In genomic region chr5:12526113-12526512, GRCh38 we compare ENCODE assay signal across 23 cellular contexts.
A peak's percentile ranks its signal among the peaks of the same experiment; 100 is the strongest.
DNase-seq lines count a peak whose midpoint lies in the region; ATAC-seq, FAIRE-seq and TF ChIP-seq lines count a peak whose summit lies in the region.
"Had no signal": no experiment of that assay in that cellular context is flagged by ENCODE, and none has a peak within 500 bp of the region (broad histone marks: within the 10 kb centered on the region; RNA-seq: fewer than 3 reads in every experiment).

No MANE protein-coding gene starts in this region.

- DNase-seq in NCI-H82 (lab: John Stamatoyannopoulos, UW) (peak; percentile 10), NCI-H82 treated with DMSO at 0.1 percent for 48 hours (lab: John Stamatoyannopoulos, UW; ENCODE audit: unreplicated experiment) (no peak), HS-5 (ENCODE audit: low read depth) (peak; percentile 25), bronchial epithelial cell (ENCODE audit: low read depth) (peak; percentile 7), fibroblast of villous mesenchyme (ENCODE audit: low read depth) (peak; percentile 2), SIG-M5 treated with dmso at 0.1 percent for 504 hours (lab: John Stamatoyannopoulos, UW; ENCODE audit: unreplicated experiment) (no peak), tibial artery (no peak)
- DNase-seq: Caco-2; CD4-positive, CD25-positive, alpha-beta regulatory T cell; CD8-positive, alpha-beta T cell; DMS79; EL; GF-D8; GM23248; H9 had no signal

- no peak for FAIRE-seq in bronchial epithelial cell (lab: Jason Lieb, UNC)
- FAIRE-seq: A204.1, GM12891, GM18507 had no signal

- intact Hi-C loops in tibial artery (cut with DNase I; ENCODE audit: low total_unique reads): no loop called here

- H3K4me3 ChIP-seq in bronchial epithelial cell (ENCODE audit: low read depth, low read length): no peak overlapping the region
- no peak overlapping the region for H3K4me3 ChIP-seq in fibroblast of villous mesenchyme (ENCODE audit: low read depth, low read length)
- no peak overlapping the region for H3K4me3 ChIP-seq in tibial artery
- H3K4me3 ChIP-seq: BLaER1, GM23248 had no signal

- no peaks in the 10 kb centered on the region for H3K4me1 ChIP-seq in tibial artery
- H3K4me1 ChIP-seq: BLaER1, Caco-2 had no signal

- H3K27me3 ChIP-seq in bronchial epithelial cell (ENCODE audit: control insufficient read depth, insufficient read depth, low read length) (no peaks in the 10 kb centered on the region), tibial artery (no peaks in the 10 kb centered on the region)
- H3K27me3 ChIP-seq: BLaER1 had no signal

- TF ChIP-seq CTCF in bronchial epithelial cell (IDR thresholded peaks at IDR 0.05; ENCODE audit: insufficient read depth, low read length, severe bottlenecking) (no peak), fibroblast of villous mesenchyme (IDR thresholded peaks at IDR 0.05; ENCODE audit: insufficient read depth, low read depth, low read length) (no peak), tibial artery (IDR thresholded peaks at IDR 0.05) (no peak)

- H3K36me3 ChIP-seq in bronchial epithelial cell (ENCODE audit: control insufficient read depth, insufficient read depth, low read length) (no peaks in the 10 kb centered on the region), tibial artery (no peaks in the 10 kb centered on the region)
- H3K36me3 ChIP-seq: BLaER1 had no signal

- ATAC-seq in GM19328 (IDR thresholded peaks at IDR 0.05; ENCODE audit: unreplicated experiment): no peak
- ATAC-seq: CD8-positive, alpha-beta T cell; HCT116 had no signal

- H3K9me3 ChIP-seq in tibial artery: no peaks in the 10 kb centered on the region
- H3K9me3 ChIP-seq: BLaER1, Caco-2 had no signal

- no peak overlapping the region for H3K27ac ChIP-seq in tibial artery
- H3K27ac ChIP-seq: 22Rv1, BLaER1, C4-2B, GM23248 had no signal

Comparison
In these comparisons a context has a peak if more than half of its experiments do, and no peak if none do; other contexts are left out.
1. DNase-seq: peak in NCI-H82 (single experiment), HS-5 (single experiment), bronchial epithelial cell (single experiment) and fibroblast of villous mesenchyme (single experiment); none in NCI-H82 treated with DMSO at 0.1 percent for 48 hours (single experiment), SIG-M5 treated with dmso at 0.1 percent for 504 hours (single experiment) and tibial artery (0 of 2).